Comparison of ENCODE assay signal across 1 cellular context in genomic region chr2:197121756-197122385, GRCh38.
TF ChIP-seq lines count a peak whose summit lies in the region.

No MANE protein-coding gene starts in this region.

TF ChIP-seq in GM23338, 12 proteins besides CTCF, POLR2A, EP300 and RAD21 (continued from another document):
- TF ChIP-seq EZH2phosphoT487 (IDR thresholded peaks at IDR 0.05; ENCODE audit: unreplicated experiment): no peak
- TF ChIP-seq ZNF462 (CRISPR knock-in tag; IDR thresholded peaks at IDR 0.05): no peak
- no peak for TF ChIP-seq NANOG (IDR thresholded peaks at IDR 0.05; ENCODE audit: borderline replicate concordance)
- TF ChIP-seq ZNF331 (CRISPR knock-in tag; IDR thresholded peaks at IDR 0.05; ENCODE audit: low read depth): no peak
